29 cellular contexts compared by ENCODE assay signal in the genomic region with DNA sequence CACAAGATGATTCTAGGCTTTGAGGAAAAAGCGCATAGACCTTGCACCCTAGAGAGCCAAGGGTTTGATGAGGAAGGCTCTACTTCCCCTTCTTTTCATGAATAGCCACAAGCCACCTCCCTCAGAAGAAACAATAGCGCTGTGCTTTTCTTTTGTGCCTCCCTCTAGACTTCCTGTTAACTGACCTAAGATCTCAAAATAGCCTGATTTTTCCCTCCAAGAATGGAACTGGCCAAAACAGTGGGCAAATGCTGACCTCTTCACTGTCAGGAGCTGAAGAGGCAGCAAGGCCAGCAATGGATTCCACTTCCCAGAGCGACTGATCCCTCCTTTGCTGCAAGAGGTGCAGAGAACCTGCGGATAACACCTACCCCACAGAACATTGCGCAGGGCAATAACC.
"Had no signal": no experiment of that assay in that cellular context is flagged by ENCODE, and none has a peak within 500 bp of the region (broad histone marks: within the 10 kb centered on the region; RNA-seq: fewer than 3 reads in every experiment).

No MANE protein-coding gene starts in this region.

- H3K27ac Mint-ChIP-seq: activated naive CD8-positive, alpha-beta T cell; activated T-helper 2 cell treated with anti-CD3 and anti-CD28 coated beads, Interferon-gamma antibody, Interleukin-2, Interleukin-4, amounts not matched to agents 10 μg/mL and 5 μg/mL and 100 μg/mL, durations not matched to agents 14 hours and 24 hours and 36 hours; endodermal cell; memory B cell; stimulated activated memory B cell treated with anti-CD40 and anti-IgM and Interleukin-4, amounts not matched to agents 10 μg/mL and 1 μg/mL and 100 μg/mL, for 72 hours had no signal

- H3K27ac ChIP-seq: adrenal gland, ascending aorta, brain microvascular endothelial cell, gastroesophageal sphincter, heart left ventricle, right lobe of liver, testis, uterus had no signal

- H3K9me3 ChIP-seq: adrenal gland, ascending aorta, gastroesophageal sphincter, heart left ventricle, right lobe of liver, testis, uterus had no signal

- H3K36me3 Mint-ChIP-seq: activated naive CD8-positive, alpha-beta T cell; memory B cell; naive B cell; stimulated activated memory B cell treated with anti-CD40 and anti-IgM and Interleukin-4, amounts not matched to agents 10 μg/mL and 1 μg/mL and 100 μg/mL, for 72 hours had no signal

- H3K9me3 Mint-ChIP-seq: activated T-cell treated with anti-CD3 and anti-CD28 coated beads, Interleukin-2, amount 50 U/mL, for 4 hours; activated T-helper 2 cell treated with anti-CD3 and anti-CD28 coated beads, Interferon-gamma antibody, Interleukin-2, Interleukin-4, amounts not matched to agents 10 μg/mL and 5 μg/mL and 100 μg/mL, durations not matched to agents 14 hours and 24 hours and 36 hours; endodermal cell; memory B cell; naive B cell; stimulated activated memory B cell treated with anti-CD40 and anti-IgM and Interleukin-4, amounts not matched to agents 10 μg/mL and 1 μg/mL and 100 μg/mL, for 72 hours had no signal

- H3K36me3 ChIP-seq: adrenal gland, ascending aorta, brain microvascular endothelial cell, gastroesophageal sphincter, heart left ventricle, right lobe of liver, uterus had no signal

- H3K4me1 Mint-ChIP-seq: memory B cell; naive B cell; stimulated activated memory B cell treated with anti-CD40 and anti-IgM and Interleukin-4, amounts not matched to agents 10 μg/mL and 1 μg/mL and 100 μg/mL, for 72 hours had no signal

- H3K4me3 Mint-ChIP-seq: activated naive CD8-positive, alpha-beta T cell; activated T-cell treated with anti-CD3 and anti-CD28 coated beads, Interleukin-2, amount 50 U/mL, for 4 hours; endodermal cell; memory B cell; naive B cell; stimulated activated memory B cell treated with anti-CD40 and anti-IgM and Interleukin-4, amounts not matched to agents 10 μg/mL and 1 μg/mL and 100 μg/mL, for 72 hours had no signal

- H3K4me2 ChIP-seq: smooth muscle cell had no signal

- H3K27me3 ChIP-seq: adrenal gland, ascending aorta, brain microvascular endothelial cell, dorsolateral prefrontal cortex, gastroesophageal sphincter, right lobe of liver, testis, uterus had no signal

- DNase-seq: activated CD4-positive, alpha-beta T cell treated with anti-CD3 and anti-CD28 coated beads for 4 hours; activated CD4-positive, alpha-beta T cell treated with anti-CD3 and anti-CD28 coated beads, Interleukin-2, amount 50 U/mL, for 48 hours; activated CD4-positive, CD25-positive, alpha-beta regulatory T cell; activated CD8-positive, alpha-beta memory T cell treated with anti-CD3 and anti-CD28 coated beads, Interleukin-2, amount 50 U/mL, for 48 hours; activated naive CD4-positive, alpha-beta T cell; activated T-cell treated with anti-CD3 and anti-CD28 coated beads, Interleukin-2, amount 50 U/mL, for 4 hours; adrenal gland; brain microvascular endothelial cell; central memory CD4-positive, alpha-beta T cell; dorsolateral prefrontal cortex; endodermal cell; heart left ventricle; islet precursor cell; left cardiac atrium; naive B cell; occipital lobe; posterior cingulate gyrus; right lobe of liver; stimulated activated CD4-positive, alpha-beta T cell treated with anti-CD3 and anti-CD28 coated beads, Interleukin-15, amount 100 ng/mL, for 24 hours; testis; trophoblast cell; uterus had no signal

- H3K4me1 ChIP-seq: adrenal gland, ascending aorta, gastroesophageal sphincter, heart left ventricle, right lobe of liver, testis, uterus had no signal

- H3K27me3 Mint-ChIP-seq: stimulated activated memory B cell treated with anti-CD40 and anti-IgM and Interleukin-4, amounts not matched to agents 10 μg/mL and 1 μg/mL and 100 μg/mL, for 72 hours had no signal

- H3K4me3 ChIP-seq: adrenal gland, ascending aorta, dorsolateral prefrontal cortex, gastroesophageal sphincter, heart left ventricle, right lobe of liver, smooth muscle cell, testis, uterus had no signal
